In genomic region chr9:121766081-121766683, GRCh38 we compare ENCODE assay signal across 27 cellular contexts.
DNase-seq lines count a peak whose midpoint lies in the region; ATAC-seq and TF ChIP-seq lines count a peak whose summit lies in the region.
"Had no signal": no experiment of that assay in that cellular context is flagged by ENCODE, and none has a peak within 500 bp of the region (broad histone marks: within the 10 kb centered on the region; RNA-seq: fewer than 3 reads in every experiment).

No MANE protein-coding gene starts in this region.

- H3K4me3 Mint-ChIP-seq in CD14-positive monocyte: no peak overlapping the region
- H3K4me3 Mint-ChIP-seq: activated naive CD8-positive, alpha-beta T cell; nephron progenitor cell; stimulated activated naive CD8-positive, alpha-beta T cell treated with anti-CD3 and anti-CD28 coated beads, Interleukin-15, amount 100 ng/mL, for 72 hours; type B pancreatic cell had no signal

- H3K27ac ChIP-seq in ascending aorta (peak overlapping the region; percentile 68 to 83), gastroesophageal sphincter (peak overlapping the region in 2 of 4 donors; percentile 53 to 71), suprapubic skin (no peak overlapping the region)
- H3K27ac ChIP-seq: VCaP had no signal

- H3K4me1 Mint-ChIP-seq in CD14-positive monocyte: no peaks in the 10 kb centered on the region
- H3K4me1 Mint-ChIP-seq: nephron progenitor cell; stimulated activated naive CD8-positive, alpha-beta T cell treated with anti-CD3 and anti-CD28 coated beads, Interleukin-15, amount 100 ng/mL, for 72 hours had no signal

- TF ChIP-seq EP300 in gastroesophageal sphincter (IDR thresholded peaks at IDR 0.05) (no peak), suprapubic skin (IDR thresholded peaks at IDR 0.05) (no peak)

- no peak overlapping the region for H3K27ac Mint-ChIP-seq in CD14-positive monocyte
- H3K27ac Mint-ChIP-seq: activated naive CD8-positive, alpha-beta T cell; nephron progenitor cell; stimulated activated naive CD8-positive, alpha-beta T cell treated with anti-CD3 and anti-CD28 coated beads, Interleukin-15, amount 100 ng/mL, for 72 hours; type B pancreatic cell had no signal

- no peak overlapping the region for H3K4me3 ChIP-seq in ascending aorta
- no peak overlapping the region for H3K4me3 ChIP-seq in gastroesophageal sphincter
- no peak overlapping the region for H3K4me3 ChIP-seq in suprapubic skin
- H3K4me3 ChIP-seq: dorsolateral prefrontal cortex, lung, MG63 had no signal

- H3K36me3 Mint-ChIP-seq in CD14-positive monocyte: no peaks in the 10 kb centered on the region
- H3K36me3 Mint-ChIP-seq: activated naive CD8-positive, alpha-beta T cell had no signal

- 91% methylated on average over 6 of the region's 19 CpGs; no CpG with 5 or more reads in 1 of the 2 donors for WGBS in gastroesophageal sphincter (ENCODE audit: low coverage in 1 of 2), 2 donors
- WGBS in suprapubic skin: 95% methylated on average over 16 of the region's 19 CpGs

- H3K9me3 ChIP-seq in ascending aorta: no peaks in the 10 kb centered on the region
- no peaks in the 10 kb centered on the region for H3K9me3 ChIP-seq in gastroesophageal sphincter
- H3K9me3 ChIP-seq in suprapubic skin: no peaks in the 10 kb centered on the region
- H3K9me3 ChIP-seq: BE2C, MG63 had no signal

- H3K4me1 ChIP-seq in ascending aorta (peaks cover 15 to 32% of the 10 kb centered on the region in 2 donors), gastroesophageal sphincter (peaks cover 0 to 31% (median 8%) of the 10 kb centered on the region in 3 donors), suprapubic skin (peaks cover 24% of the 10 kb centered on the region)
- H3K4me1 ChIP-seq: BE2C had no signal

- H3K27me3 Mint-ChIP-seq in CD14-positive monocyte (ENCODE audit: low read depth in 3 of 3): peaks cover 2 to 7% (median 6%) of the 10 kb centered on the region in 3 donors
- H3K27me3 Mint-ChIP-seq: activated naive CD8-positive, alpha-beta T cell; stimulated activated naive CD8-positive, alpha-beta T cell treated with anti-CD3 and anti-CD28 coated beads, Interleukin-15, amount 100 ng/mL, for 72 hours; type B pancreatic cell had no signal

- intact Hi-C loops in CD14-positive monocyte (cut with micrococcal nuclease): no loop called here
- intact Hi-C loops in ascending aorta (cut with DNase I): no loop called here
- intact Hi-C loops in left ventricle myocardium superior (cut with micrococcal nuclease): no loop called here
- intact Hi-C loops in posterior vena cava (cut with DNase I): no loop called here

- DNase-seq in CD14-positive monocyte (ENCODE audit: low spot score) (peak; percentile 45), ascending aorta (ENCODE audit: low spot score in 2 of 2) (no peak), left ventricle myocardium superior (peak; percentile 25), posterior vena cava (ENCODE audit: low spot score) (peak; percentile 59), suprapubic skin (ENCODE audit: low spot score in 2 of 2) (no peak)
- DNase-seq: activated CD4-positive, alpha-beta T cell treated with anti-CD3 and anti-CD28 coated beads for 4 hours; activated CD8-positive, alpha-beta memory T cell treated with anti-CD3 and anti-CD28 coated beads for 24 hours; activated effector memory CD4-positive, alpha-beta T cell treated with Interleukin-2 at 50 U/mL for 16 hours; anterior cingulate cortex; BE2C; DMS153; dorsolateral prefrontal cortex; KBM-7; MG63; NCI-H2081; NCI-H446; NCI-H82; nephron progenitor cell; RPMI8226; stimulated activated naive CD8-positive, alpha-beta T cell treated with anti-CD3 and anti-CD28 coated beads, Interleukin-15, amount 100 ng/mL, for 72 hours had no signal

- H3K36me3 ChIP-seq in ascending aorta (peaks cover 69 to 81% of the 10 kb centered on the region in 2 donors), gastroesophageal sphincter (peaks cover 0 to 100% of the 10 kb centered on the region in 2 donors), suprapubic skin (peaks cover 93% of the 10 kb centered on the region)
- H3K36me3 ChIP-seq: MG63 had no signal

- TF ChIP-seq CTCF in CD14-positive monocyte (IDR thresholded peaks at IDR 0.05): no peak
- no peak for TF ChIP-seq CTCF in ascending aorta (IDR thresholded peaks at IDR 0.05)
- no peak for TF ChIP-seq CTCF in gastroesophageal sphincter (IDR thresholded peaks at IDR 0.05)
- no peak for TF ChIP-seq CTCF in suprapubic skin (IDR thresholded peaks at IDR 0.05)

- TF ChIP-seq POLR2A in gastroesophageal sphincter (IDR thresholded peaks at IDR 0.05) (no peak), suprapubic skin (IDR thresholded peaks at IDR 0.05) (no peak)

- H3K27me3 ChIP-seq in ascending aorta (no peaks in the 10 kb centered on the region), gastroesophageal sphincter (no peaks in the 10 kb centered on the region), suprapubic skin (no peaks in the 10 kb centered on the region)
- H3K27me3 ChIP-seq: BE2C, dorsolateral prefrontal cortex, MG63 had no signal

- ATAC-seq in left ventricle myocardium superior: no peak
- no peak for ATAC-seq in gastroesophageal sphincter
- no peak for ATAC-seq in GM19023 (IDR thresholded peaks at IDR 0.05; ENCODE audit: unreplicated experiment)
- no peak for ATAC-seq in HG02840 (IDR thresholded peaks at IDR 0.05; ENCODE audit: low FRiP score, unreplicated experiment)
- ATAC-seq: stimulated activated naive CD8-positive, alpha-beta T cell treated with anti-CD3 and anti-CD28 coated beads, Interleukin-15, amount 100 ng/mL, for 72 hours had no signal

- H3K9me3 Mint-ChIP-seq in CD14-positive monocyte: no peaks in the 10 kb centered on the region
- H3K9me3 Mint-ChIP-seq: nephron progenitor cell; stimulated activated naive CD8-positive, alpha-beta T cell treated with anti-CD3 and anti-CD28 coated beads, Interleukin-15, amount 100 ng/mL, for 72 hours; type B pancreatic cell had no signal

Comparison
In these comparisons a context has a peak if more than half of its experiments do, and no peak if none do; other contexts are left out.
1. DNase-seq: peak in CD14-positive monocyte (single experiment), left ventricle myocardium superior (single experiment) and posterior vena cava (single experiment); none in ascending aorta (0 of 2) and suprapubic skin (0 of 2).